ENCODE assay signal across 20 cellular contexts in the genomic region with DNA sequence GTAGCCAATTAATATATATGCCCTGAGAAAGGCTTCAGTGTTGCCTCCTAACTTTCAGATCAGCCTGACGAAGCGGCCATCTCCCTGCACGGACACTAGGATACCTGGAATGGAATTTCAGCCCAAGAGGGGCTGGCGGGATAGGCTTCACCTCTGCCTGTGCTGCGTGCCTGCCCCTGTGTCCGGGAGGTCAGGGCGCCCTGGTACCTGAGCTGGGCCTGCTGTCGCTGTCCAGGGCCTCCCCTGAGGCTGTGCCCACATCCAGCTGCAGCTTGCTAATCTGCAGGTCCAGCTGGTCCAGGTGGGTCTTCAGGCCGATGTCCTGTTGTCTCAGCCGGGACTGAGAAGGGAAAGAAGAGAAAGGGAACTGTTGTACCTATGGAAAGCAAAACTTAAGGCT. TPM values are rescaled to one million over a fixed set of nuclear protein-coding genes. Genes with fewer than 3 reads are reported as not detected.
DNase-seq lines count a peak whose midpoint lies in the region; ATAC-seq and TF ChIP-seq lines count a peak whose summit lies in the region.
"Had no signal": no experiment of that assay in that cellular context is flagged by ENCODE, and none has a peak within 500 bp of the region (broad histone marks: within the 10 kb centered on the region; RNA-seq: fewer than 3 reads in every experiment).

No MANE protein-coding gene starts in this region.

- no peak overlapping the region for H3K4me3 Mint-ChIP-seq in endodermal cell
- no peak overlapping the region for H3K4me3 Mint-ChIP-seq in nephron progenitor cell
- no peak overlapping the region for H3K4me3 Mint-ChIP-seq in activated T-helper 17 cell treated with anti-CD3 and anti-CD28 coated beads, Interleukin-2, amount 50 U/mL, for 72 hours
- H3K4me3 Mint-ChIP-seq in activated naive CD8-positive, alpha-beta T cell treated with anti-CD3 and anti-CD28 coated beads, Interleukin-2, amount 50 U/mL, for 24 hours = no peak overlapping the region
- H3K4me3 Mint-ChIP-seq: CD4-positive, alpha-beta memory T cell had no signal

- no peak overlapping the region for H3K18ac ChIP-seq in trophoblast cell (ENCODE audit: low read length)

- no peak overlapping the region for H3K23ac ChIP-seq in trophoblast cell (ENCODE audit: low read length)

- no peak overlapping the region for H4K91ac ChIP-seq in trophoblast cell (ENCODE audit: low read depth, low read length)

- no peak overlapping the region for H2AFZ ChIP-seq in trophoblast cell (ENCODE audit: insufficient read depth, low read length, poor library complexity)

- TF ChIP-seq POLR2A in esophagus squamous epithelium (IDR thresholded peaks at IDR 0.05) = no peak

- peak overlapping the region; percentile 21 for H3K27ac Mint-ChIP-seq in endodermal cell
- H3K27ac Mint-ChIP-seq in nephron progenitor cell = peak overlapping the region; percentile 70
- H3K27ac Mint-ChIP-seq in activated T-helper 17 cell treated with anti-CD3 and anti-CD28 coated beads, Interleukin-2, amount 50 U/mL, for 72 hours = no peak overlapping the region
- no peak overlapping the region for H3K27ac Mint-ChIP-seq in activated naive CD8-positive, alpha-beta T cell treated with anti-CD3 and anti-CD28 coated beads, Interleukin-2, amount 50 U/mL, for 24 hours
- H3K27ac Mint-ChIP-seq: CD4-positive, alpha-beta memory T cell had no signal

- no peak overlapping the region for H3K4me2 ChIP-seq in trophoblast cell (ENCODE audit: low read length)

- H2BK120ac ChIP-seq in trophoblast cell (ENCODE audit: insufficient read depth, low read length, poor library complexity) = no peak overlapping the region

- H3K27me3 ChIP-seq in endodermal cell (ENCODE audit: control insufficient read depth, insufficient read depth, low read length, poor library complexity, severe bottlenecking) = no peaks in the 10 kb centered on the region
- H3K27me3 ChIP-seq in trophoblast cell (ENCODE audit: insufficient read depth, low read length) = no peaks in the 10 kb centered on the region
- H3K27me3 ChIP-seq in esophagus squamous epithelium = peaks cover 0 to 17% (median 0%) of the 10 kb centered on the region in 4 donors

- peaks cover 30% of the 10 kb centered on the region for H3K4me1 Mint-ChIP-seq in endodermal cell
- H3K4me1 Mint-ChIP-seq in nephron progenitor cell = peaks cover 84% of the 10 kb centered on the region
- no peaks in the 10 kb centered on the region for H3K4me1 Mint-ChIP-seq in activated T-helper 17 cell treated with anti-CD3 and anti-CD28 coated beads, Interleukin-2, amount 50 U/mL, for 72 hours
- H3K4me1 Mint-ChIP-seq in activated naive CD8-positive, alpha-beta T cell treated with anti-CD3 and anti-CD28 coated beads, Interleukin-2, amount 50 U/mL, for 24 hours = no peaks in the 10 kb centered on the region
- H3K4me1 Mint-ChIP-seq: CD4-positive, alpha-beta memory T cell had no signal

- DNase-seq in endodermal cell (no peak), nephron progenitor cell (no peak), trophoblast cell (peak; percentile 89 to 90), NCI-H1930 (lab: John Stamatoyannopoulos, UW) (no peak), esophagus squamous epithelium (lab: John Stamatoyannopoulos, UW) (no peak)
- no peak for DNase-seq in activated naive CD8-positive, alpha-beta T cell treated with anti-CD3 and anti-CD28 coated beads, Interleukin-2, amount 50 U/mL, for 24 hours
- DNase-seq: C1 segment of cervical spinal cord; Calu3; CD4-positive, alpha-beta memory T cell; COR-L47; DMS53; DMS79 treated with DMSO at 0.1 percent for 48 hours; GOT3 had no signal

- H3K27me3 Mint-ChIP-seq in endodermal cell (ENCODE audit: insufficient read depth) = peaks cover 6% of the 10 kb centered on the region
- H3K27me3 Mint-ChIP-seq in nephron progenitor cell (ENCODE audit: low read depth, poor library complexity) = peaks cover 7% of the 10 kb centered on the region
- peaks cover 12% of the 10 kb centered on the region for H3K27me3 Mint-ChIP-seq in activated T-helper 17 cell treated with anti-CD3 and anti-CD28 coated beads, Interleukin-2, amount 50 U/mL, for 72 hours
- peaks cover 13% of the 10 kb centered on the region for H3K27me3 Mint-ChIP-seq in activated naive CD8-positive, alpha-beta T cell treated with anti-CD3 and anti-CD28 coated beads, Interleukin-2, amount 50 U/mL, for 24 hours

- no peak for TF ChIP-seq EP300 in Ishikawa (IDR thresholded peaks at IDR 0.05; ENCODE audit: borderline replicate concordance)

- no peak for TF ChIP-seq RAD21 in Ishikawa (IDR thresholded peaks at IDR 0.05; ENCODE audit: low read depth)

- no peak overlapping the region for H2AK5ac ChIP-seq in trophoblast cell (ENCODE audit: low read length)

- H3K4ac ChIP-seq in trophoblast cell (ENCODE audit: low read depth, low read length) = no peak overlapping the region

- peaks cover 7% of the 10 kb centered on the region for H3K79me1 ChIP-seq in trophoblast cell (ENCODE audit: low read length)

- ATAC-seq in activated T-helper 17 cell treated with anti-CD3 and anti-CD28 coated beads, Interleukin-2, amount 50 U/mL, for 72 hours (replicated peaks) = no peak
- no peak for ATAC-seq in activated naive CD8-positive, alpha-beta T cell treated with anti-CD3 and anti-CD28 coated beads, Interleukin-2, amount 50 U/mL, for 24 hours

- H3K27ac ChIP-seq in endodermal cell (ENCODE audit: low read depth, low read length) (no peak overlapping the region), trophoblast cell (ENCODE audit: low read depth, low read length) (no peak overlapping the region), esophagus squamous epithelium (no peak overlapping the region)

- H3K9ac ChIP-seq in endodermal cell (ENCODE audit: extremely low read depth, low read length, poor library complexity, severe bottlenecking) = no peak overlapping the region
- H3K9ac ChIP-seq in trophoblast cell (ENCODE audit: low read length) = no peak overlapping the region

- H3K9me3 ChIP-seq in endodermal cell (ENCODE audit: control insufficient read depth, low read length) (no peaks in the 10 kb centered on the region), trophoblast cell (ENCODE audit: insufficient read depth, low read depth, low read length) (no peaks in the 10 kb centered on the region), esophagus squamous epithelium (no peaks in the 10 kb centered on the region)
- H3K9me3 ChIP-seq: HAP-1 had no signal

- H3K36me3 Mint-ChIP-seq in endodermal cell (ENCODE audit: low read depth) (peaks cover 60% of the 10 kb centered on the region), nephron progenitor cell (ENCODE audit: low read depth) (peaks cover 6% of the 10 kb centered on the region)
- no peaks in the 10 kb centered on the region for H3K36me3 Mint-ChIP-seq in activated T-helper 17 cell treated with anti-CD3 and anti-CD28 coated beads, Interleukin-2, amount 50 U/mL, for 72 hours (ENCODE audit: low read depth)
- no peaks in the 10 kb centered on the region for H3K36me3 Mint-ChIP-seq in activated naive CD8-positive, alpha-beta T cell treated with anti-CD3 and anti-CD28 coated beads, Interleukin-2, amount 50 U/mL, for 24 hours (ENCODE audit: low read depth)
- H3K36me3 Mint-ChIP-seq: CD4-positive, alpha-beta memory T cell had no signal

- H3K36me3 ChIP-seq in endodermal cell (ENCODE audit: control insufficient read depth, insufficient read depth, low read length) (peaks cover 76% of the 10 kb centered on the region), trophoblast cell (ENCODE audit: control insufficient read depth in 1 of 2, insufficient read depth in 2 of 2, low read length in 2 of 2) (peaks cover 0 to 2% of the 10 kb centered on the region in 2 experiments), esophagus squamous epithelium (peaks cover 0 to 18% (median 0%) of the 10 kb centered on the region in 3 donors)
- H3K36me3 ChIP-seq: HAP-1 had no signal

- 89 to 94% methylated on average over 4 to 10 of the region's 10 CpGs for WGBS in endodermal cell (ENCODE audit: insufficient coverage in 1 of 2, insufficient read length in 1 of 2), 2 experiments
- WGBS in trophoblast cell (ENCODE audit: extremely low coverage, insufficient coverage, insufficient read length) = no CpG with 5 or more reads among the region's 10 CpGs
- 83 to 86% methylated on average over 6 to 8 of the region's 10 CpGs for WGBS in esophagus squamous epithelium, 2 donors

- intact Hi-C loops in esophagus squamous epithelium (cut with DNase I) = no loop called here

- H3K4me1 ChIP-seq in endodermal cell (ENCODE audit: control insufficient read depth, insufficient read depth, low read length) (peaks cover 14% of the 10 kb centered on the region), trophoblast cell (ENCODE audit: control insufficient read depth in 1 of 2, insufficient read depth in 2 of 2, low read length in 2 of 2) (peaks cover 4 to 13% of the 10 kb centered on the region in 2 experiments), esophagus squamous epithelium (peaks cover 9 to 41% (median 17%) of the 10 kb centered on the region in 3 donors)
- H3K4me1 ChIP-seq: HAP-1 had no signal

- H3K9me3 Mint-ChIP-seq in endodermal cell (no peaks in the 10 kb centered on the region), nephron progenitor cell (no peaks in the 10 kb centered on the region)
- no peaks in the 10 kb centered on the region for H3K9me3 Mint-ChIP-seq in activated T-helper 17 cell treated with anti-CD3 and anti-CD28 coated beads, Interleukin-2, amount 50 U/mL, for 72 hours
- H3K9me3 Mint-ChIP-seq in activated naive CD8-positive, alpha-beta T cell treated with anti-CD3 and anti-CD28 coated beads, Interleukin-2, amount 50 U/mL, for 24 hours = no peaks in the 10 kb centered on the region

- H3K4me3 ChIP-seq in endodermal cell (ENCODE audit: low read length) (no peak overlapping the region), trophoblast cell (ENCODE audit: low read depth, low read length) (no peak overlapping the region), esophagus squamous epithelium (no peak overlapping the region)
- H3K4me3 ChIP-seq: HAP-1 had no signal

- TF ChIP-seq CTCF in endodermal cell (conservative IDR thresholded peaks at IDR 0.05) (no peak), nephron progenitor cell (IDR thresholded peaks at IDR 0.05) (no peak), esophagus squamous epithelium (IDR thresholded peaks at IDR 0.05) (no peak)

- H3K14ac ChIP-seq in trophoblast cell (ENCODE audit: low read length) = no peak overlapping the region

- H2BK5ac ChIP-seq in trophoblast cell (ENCODE audit: low read depth, low read length, poor library complexity) = no peak overlapping the region

- no peak overlapping the region for H4K12ac ChIP-seq in trophoblast cell (ENCODE audit: low read depth, low read length)

- H2BK12ac ChIP-seq in trophoblast cell (ENCODE audit: low read length) = no peak overlapping the region

- H4K8ac ChIP-seq in trophoblast cell (ENCODE audit: low read depth, low read length) = no peak overlapping the region

- H3K79me2 ChIP-seq in trophoblast cell (ENCODE audit: control insufficient read depth, insufficient read depth, low read length, poor library complexity) = no peaks in the 10 kb centered on the region

TF ChIP-seq in Ishikawa, 13 proteins besides CTCF, POLR2A, EP300 and RAD21 (continues in another document):
- no peak for TF ChIP-seq EGR1 (IDR thresholded peaks at IDR 0.05)

RNA-seq across cellular contexts. Expression of a gene that starts 8.6 kb away (rescaled TPM):
- total RNA-seq in endodermal cell = 10 to 100 TPM; 16.6 to 39.9 TPM
- 10.8 TPM for polyA plus RNA-seq in endodermal cell (2013, experiment 1 of 2)
- polyA plus RNA-seq in endodermal cell (2013, experiment 2 of 2) = 13.1 TPM
- 30.3 and 30.7 TPM in 2 replicates for polyA plus RNA-seq in trophoblast cell (2013)
- total RNA-seq in activated T-helper 17 cell treated with anti-CD3 and anti-CD28 coated beads, Interleukin-2, amount 50 U/mL, for 72 hours = under 1 TPM in 1 of 2 donors, not detected in 1; 0.13 TPM
- total RNA-seq in esophagus squamous epithelium = 1 to 10 TPM in 3 of 4 donors, under 1 TPM in 1; 0.57 to 2.8 (median 1.9) TPM
- total RNA-seq: A172; Calu3; CD4-positive, alpha-beta memory T cell; Daoy; G401 had no signal
- polyA plus RNA-seq: BJ; CD4-positive, alpha-beta memory T cell had no signal

Comparison
In these comparisons a context has a peak if more than half of its experiments do, and no peak if none do; other contexts are left out.
1. DNase-seq: peak in trophoblast cell (2 of 2); none in endodermal cell (single experiment), nephron progenitor cell (single experiment), NCI-H1930 (0 of 2), activated naive CD8-positive, alpha-beta T cell treated with anti-CD3 and anti-CD28 coated beads, Interleukin-2, amount 50 U/mL, for 24 hours (single experiment) and esophagus squamous epithelium (single experiment).
2. H3K27ac Mint-ChIP-seq: peak in endodermal cell (single experiment) and nephron progenitor cell (single experiment); none in activated T-helper 17 cell treated with anti-CD3 and anti-CD28 coated beads, Interleukin-2, amount 50 U/mL, for 72 hours (single experiment) and activated naive CD8-positive, alpha-beta T cell treated with anti-CD3 and anti-CD28 coated beads, Interleukin-2, amount 50 U/mL, for 24 hours (single experiment).
3. RNA of a gene that starts 8.6 kb away (total RNA-seq): 16.6 to 39.9 TPM in endodermal cell; 0.57 to 2.8 TPM in esophagus squamous epithelium and 0.13 TPM in activated T-helper 17 cell treated with anti-CD3 and anti-CD28 coated beads, Interleukin-2, amount 50 U/mL, for 72 hours; every median in the first group is over 4 times any median in the second.